Comparison of ENCODE assay signal across 9 cellular contexts in the genomic region with DNA sequence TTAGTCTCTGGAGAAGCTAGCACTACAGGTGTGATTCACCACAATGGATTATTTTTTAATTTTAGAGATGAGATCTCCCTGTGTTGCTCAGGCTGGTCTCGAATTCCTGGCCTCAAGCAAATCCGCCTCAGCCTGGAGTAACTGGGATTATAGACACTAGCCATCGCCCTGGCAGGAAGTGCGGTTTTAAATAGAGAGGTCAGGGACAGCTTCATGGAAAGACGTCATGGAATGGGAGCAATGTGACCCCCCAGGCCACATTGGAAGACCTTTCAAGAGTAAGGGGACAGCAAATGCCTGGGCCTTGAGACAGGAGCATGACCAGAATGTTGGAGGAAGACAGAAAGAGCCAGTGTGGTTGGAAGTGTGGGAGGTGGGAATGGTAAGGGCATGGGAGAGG. TPM values are rescaled to one million over a fixed set of nuclear protein-coding genes. Genes with fewer than 3 reads are reported as not detected.
DNase-seq lines count a peak whose midpoint lies in the region; ATAC-seq and TF ChIP-seq lines count a peak whose summit lies in the region.
"Had no signal": no experiment of that assay in that cellular context is flagged by ENCODE, and none has a peak within 500 bp of the region (broad histone marks: within the 10 kb centered on the region; RNA-seq: fewer than 3 reads in every experiment).

No MANE protein-coding gene starts in this region.

- H3K4me1 Mint-ChIP-seq in stimulated activated naive CD8-positive, alpha-beta T cell treated with anti-CD3 and anti-CD28 coated beads, Interleukin-15, Interleukin-2, amounts not matched to agents 100 ng/mL and 50 ng/mL, for 24 hours (ENCODE audit: low read depth), result peaks cover 92% of the 10 kb centered on the region
- H3K4me1 Mint-ChIP-seq in activated naive CD8-positive, alpha-beta T cell (ENCODE audit: low read depth), result peaks cover 88% of the 10 kb centered on the region
- H3K4me1 Mint-ChIP-seq in memory B cell (peaks cover 46% of the 10 kb centered on the region), glutamatergic neuron (ENCODE audit: low read depth, unreplicated experiment) (peaks cover 2% of the 10 kb centered on the region)

- H3K4me3 Mint-ChIP-seq in stimulated activated naive CD8-positive, alpha-beta T cell treated with anti-CD3 and anti-CD28 coated beads, Interleukin-15, Interleukin-2, amounts not matched to agents 100 ng/mL and 50 ng/mL, for 24 hours, result peak overlapping the region; percentile 61
- H3K4me3 Mint-ChIP-seq in activated naive CD8-positive, alpha-beta T cell, result peak overlapping the region; percentile 95
- H3K4me3 Mint-ChIP-seq in memory B cell (peak overlapping the region; percentile 93), glutamatergic neuron (ENCODE audit: unreplicated experiment) (no peak overlapping the region)

- no peak for TF ChIP-seq CTCF in glutamatergic neuron (IDR thresholded peaks at IDR 0.05; ENCODE audit: partially characterized antibody, unreplicated experiment)

- H3K27me3 ChIP-seq in MG63, result no peaks in the 10 kb centered on the region
- H3K27me3 ChIP-seq: neutrophil had no signal

- peaks cover 26% of the 10 kb centered on the region for H3K36me3 ChIP-seq in MG63

- H3K9me3 Mint-ChIP-seq in stimulated activated naive CD8-positive, alpha-beta T cell treated with anti-CD3 and anti-CD28 coated beads, Interleukin-15, Interleukin-2, amounts not matched to agents 100 ng/mL and 50 ng/mL, for 24 hours, result no peaks in the 10 kb centered on the region
- H3K9me3 Mint-ChIP-seq in activated naive CD8-positive, alpha-beta T cell (ENCODE audit: low read depth), result no peaks in the 10 kb centered on the region
- H3K9me3 Mint-ChIP-seq in memory B cell (no peaks in the 10 kb centered on the region), glutamatergic neuron (ENCODE audit: unreplicated experiment) (no peaks in the 10 kb centered on the region)

- DNase-seq in stimulated activated naive CD8-positive, alpha-beta T cell treated with anti-CD3 and anti-CD28 coated beads, Interleukin-15, Interleukin-2, amounts not matched to agents 100 U/mL and 50 U/mL, for 24 hours, result no peak
- no peak for DNase-seq in memory B cell (ENCODE audit: low spot score in 2 of 2)
- DNase-seq in MG63, result no peak
- no peak for DNase-seq in glutamatergic neuron
- no peak for DNase-seq in occipital lobe (lab: John Stamatoyannopoulos, UW)
- DNase-seq in HCEC 1CT, result no peak

- peaks cover 59% of the 10 kb centered on the region for H3K36me3 Mint-ChIP-seq in stimulated activated naive CD8-positive, alpha-beta T cell treated with anti-CD3 and anti-CD28 coated beads, Interleukin-15, Interleukin-2, amounts not matched to agents 100 ng/mL and 50 ng/mL, for 24 hours (ENCODE audit: low read depth)
- H3K36me3 Mint-ChIP-seq in activated naive CD8-positive, alpha-beta T cell, result peaks cover 22% of the 10 kb centered on the region
- H3K36me3 Mint-ChIP-seq in memory B cell (peaks cover 19% of the 10 kb centered on the region), glutamatergic neuron (ENCODE audit: unreplicated experiment) (no peaks in the 10 kb centered on the region)

- no peaks in the 10 kb centered on the region for H3K9me3 ChIP-seq in MG63
- H3K9me3 ChIP-seq: neutrophil had no signal

- H3K27ac Mint-ChIP-seq in stimulated activated naive CD8-positive, alpha-beta T cell treated with anti-CD3 and anti-CD28 coated beads, Interleukin-15, Interleukin-2, amounts not matched to agents 100 ng/mL and 50 ng/mL, for 24 hours, result peak overlapping the region; percentile 98
- H3K27ac Mint-ChIP-seq in activated naive CD8-positive, alpha-beta T cell, result peak overlapping the region; percentile 98
- peak overlapping the region; percentile 97 for H3K27ac Mint-ChIP-seq in memory B cell
- H3K27ac Mint-ChIP-seq in glutamatergic neuron (ENCODE audit: unreplicated experiment), result no peak overlapping the region

- H3K27me3 Mint-ChIP-seq in stimulated activated naive CD8-positive, alpha-beta T cell treated with anti-CD3 and anti-CD28 coated beads, Interleukin-15, Interleukin-2, amounts not matched to agents 100 ng/mL and 50 ng/mL, for 24 hours, result no peaks in the 10 kb centered on the region
- H3K27me3 Mint-ChIP-seq in activated naive CD8-positive, alpha-beta T cell, result no peaks in the 10 kb centered on the region
- H3K27me3 Mint-ChIP-seq in memory B cell (no peaks in the 10 kb centered on the region), glutamatergic neuron (ENCODE audit: unreplicated experiment) (peaks cover 9% of the 10 kb centered on the region)

- no peak for ATAC-seq in stimulated activated naive CD8-positive, alpha-beta T cell treated with anti-CD3 and anti-CD28 coated beads, Interleukin-15, Interleukin-2, amounts not matched to agents 100 U/mL and 50 U/mL, for 24 hours
- ATAC-seq in memory B cell (ENCODE audit: low read depth), result no peak

- H3K4me3 ChIP-seq in MG63, result no peak overlapping the region

RNA-seq across cellular contexts. Expression of a gene that starts 2.2 kb away (rescaled TPM):
- total RNA-seq in MG63 (2014; rRNA removed; shearing (Covaris generic); ENCODE audit: low replicate concordance), result 19.2 TPM in 1 of 2 replicates, not detected in the other
- 1.1 TPM for total RNA-seq in glutamatergic neuron (ENCODE audit: unreplicated experiment)
- not detected for total RNA-seq in occipital lobe

RNA-seq across cellular contexts. Expression of a gene that starts 15.5 kb away (rescaled TPM):
- 33.5 and 48.4 TPM in 2 replicates for total RNA-seq in MG63 (2014; rRNA removed; shearing (Covaris generic); ENCODE audit: low replicate concordance)
- total RNA-seq in glutamatergic neuron (ENCODE audit: unreplicated experiment), result 15.4 TPM
- total RNA-seq in occipital lobe, result 4.2 TPM
